ENCODE assay signal across 30 cellular contexts in the genomic region with DNA sequence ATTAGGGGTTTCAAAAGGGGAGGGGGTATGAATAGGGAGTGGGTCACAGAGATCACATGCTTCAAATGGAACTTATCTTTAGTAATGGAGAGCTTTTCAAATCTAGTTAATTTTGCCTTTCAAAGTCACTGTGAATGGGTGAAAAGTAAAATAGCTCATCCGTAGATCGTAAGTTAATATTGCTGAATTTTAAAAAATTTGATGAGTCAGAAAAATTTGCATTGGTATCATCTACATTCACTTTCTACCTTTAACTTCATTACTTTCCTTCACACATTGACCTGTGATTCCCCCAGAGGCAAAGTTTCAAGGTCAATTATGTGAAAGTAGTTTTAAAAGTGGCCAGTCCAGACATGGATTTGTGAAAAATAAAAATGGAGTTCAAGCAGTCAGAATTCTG.
"Had no signal": no experiment of that assay in that cellular context is flagged by ENCODE, and none has a peak within 500 bp of the region (broad histone marks: within the 10 kb centered on the region; RNA-seq: fewer than 3 reads in every experiment).

No MANE protein-coding gene starts in this region.

- H3K9me3 ChIP-seq: ovary, psoas muscle, suprapubic skin, testis, tibial artery, transverse colon, upper lobe of right lung, uterus had no signal

- H3K4me3 ChIP-seq: neural progenitor cell, ovary, psoas muscle, skin epidermis, smooth muscle cell, spleen, suprapubic skin, testis, tibial artery, transverse colon, upper lobe of right lung, uterus had no signal

- H3K4me2 ChIP-seq: neural progenitor cell, smooth muscle cell had no signal

- H3K9ac ChIP-seq: neural progenitor cell, parathyroid adenoma had no signal

- H3K36me3 ChIP-seq: neural progenitor cell, ovary, spleen, suprapubic skin, tibial artery, transverse colon, upper lobe of right lung, uterus had no signal

- DNase-seq: naive thymus-derived CD8-positive, alpha-beta T cell; nephron progenitor cell; occipital lobe; ovary; posterior cingulate gyrus; psoas muscle; right cardiac atrium; spleen; stimulated activated CD4-positive, alpha-beta T cell treated with anti-CD3 and anti-CD28 coated beads, Interleukin-12 subunit alpha, Interleukin-12 subunit beta, amount 100 ng/mL, for 4 hours; stimulated activated CD4-positive, alpha-beta T cell treated with anti-CD3 and anti-CD28 coated beads, Interleukin-1b, Interleukin-23, amount 100 ng/mL, for 48 hours; stimulated activated CD4-positive, alpha-beta T cell treated with anti-CD3 and anti-CD28 coated beads, Interleukin-4, amount 100 ng/mL, for 1 hour; stimulated activated CD4-positive, alpha-beta T cell treated with anti-CD3 and anti-CD28 coated beads, Interleukin-4, amount 100 ng/mL, for 4 hours; stimulated activated CD8-positive, alpha-beta memory T cell treated with anti-CD3 and anti-CD28 coated beads, Interleukin-4, amount 100 ng/mL, for 48 hours; stimulated activated naive CD4-positive, alpha-beta T cell; stimulated activated naive CD8-positive, alpha-beta T cell treated with anti-CD3 and anti-CD28 coated beads, Interleukin-15, amount 100 ng/mL, for 72 hours; stimulated activated naive CD8-positive, alpha-beta T cell treated with anti-CD3 and anti-CD28 coated beads, Interleukin-15, Interleukin-2, amounts not matched to agents 100 U/mL and 50 U/mL, for 24 hours; substantia nigra; testis; tibial artery; transverse colon; upper lobe of right lung; uterus had no signal

- H3K79me2 ChIP-seq: parathyroid adenoma had no signal

- H2AFZ ChIP-seq: neural progenitor cell, parathyroid adenoma had no signal

- ATAC-seq: naive thymus-derived CD8-positive, alpha-beta T cell; natural killer cell treated with Interleukin-12 subunit alpha and Interleukin-12 subunit beta and Interleukin-15 and Interleukin-18, amount 100 ng/mL, for 72 hours; psoas muscle; right cardiac atrium; sciatic nerve; stimulated activated memory B cell treated with anti-CD40 and anti-IgM and Interleukin-4, amounts not matched to agents 10 μg/mL and 1 μg/mL and 100 μg/mL, for 72 hours; stimulated activated naive CD8-positive, alpha-beta T cell treated with anti-CD3 and anti-CD28 coated beads, Interleukin-15, amount 100 ng/mL, for 72 hours; stimulated activated naive CD8-positive, alpha-beta T cell treated with anti-CD3 and anti-CD28 coated beads, Interleukin-15, Interleukin-2, amounts not matched to agents 100 U/mL and 50 U/mL, for 24 hours; upper lobe of right lung had no signal

- H3K4me1 ChIP-seq: neural progenitor cell, parathyroid adenoma, psoas muscle, spleen, suprapubic skin, testis, tibial artery, transverse colon, upper lobe of right lung, uterus had no signal

- H3K27ac ChIP-seq: neural progenitor cell, ovary, parathyroid adenoma, psoas muscle, skin epidermis, spleen, suprapubic skin, testis, tibial artery, transverse colon, upper lobe of right lung, uterus had no signal

- H3K27me3 ChIP-seq: neural progenitor cell, ovary, spleen, suprapubic skin, testis, tibial artery, transverse colon, upper lobe of right lung, uterus had no signal
